In the genomic region with DNA sequence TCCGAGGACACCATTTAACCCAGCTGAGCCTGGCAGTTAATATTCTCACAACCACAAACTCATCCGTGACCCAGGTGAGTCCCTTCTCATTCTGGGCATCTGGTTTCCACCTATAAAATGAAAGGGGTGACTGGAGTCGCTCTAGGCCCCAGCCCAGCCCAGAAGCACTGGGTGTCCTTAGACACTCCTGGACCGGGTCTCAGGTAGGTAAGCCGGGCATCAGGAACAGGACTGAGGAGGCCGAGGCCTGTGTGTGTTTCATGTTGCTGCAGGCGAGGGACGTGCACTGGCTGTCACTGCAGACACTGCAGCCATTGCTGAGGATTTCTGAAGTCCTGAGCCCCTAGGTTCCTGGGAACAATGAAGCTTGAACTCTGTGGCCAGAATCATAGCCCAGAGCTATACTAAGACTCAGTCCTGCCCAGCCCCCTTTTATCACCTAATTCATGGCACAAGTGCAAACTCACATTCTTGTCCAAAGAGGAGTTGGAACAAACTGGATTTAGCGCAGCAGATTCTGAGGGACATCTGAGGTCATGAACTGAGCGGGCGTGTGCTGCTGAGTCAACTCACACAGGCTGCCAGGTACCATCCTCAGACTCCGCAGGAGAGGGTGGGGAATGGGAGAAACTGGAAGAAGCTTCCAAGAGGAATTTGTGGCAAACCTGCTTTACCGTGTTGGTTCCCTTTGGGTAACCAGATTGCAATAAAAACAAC, we compare ENCODE assay signal across 13 cellular contexts.
DNase-seq lines count a peak whose midpoint lies in the region; ATAC-seq and TF ChIP-seq lines count a peak whose summit lies in the region.
"Had no signal": no experiment of that assay in that cellular context is flagged by ENCODE, and none has a peak within 500 bp of the region (broad histone marks: within the 10 kb centered on the region; RNA-seq: fewer than 3 reads in every experiment).

No MANE protein-coding gene starts in this region.

- no peak overlapping the region for H3K4me3 Mint-ChIP-seq in stimulated activated memory B cell treated with anti-CD40 and anti-IgM and Interleukin-4, amounts not matched to agents 10 μg/mL and 1 μg/mL and 100 μg/mL, for 72 hours
- H3K4me3 Mint-ChIP-seq: central memory CD8-positive, alpha-beta T cell had no signal

- H3K4me3 ChIP-seq in AG04450 (ENCODE audit: low read depth, low read length): no peak overlapping the region
- no peak overlapping the region for H3K4me3 ChIP-seq in mucosa of descending colon
- H3K4me3 ChIP-seq: skin epidermis had no signal

- intact Hi-C loops in mucosa of descending colon (cut with DNase I, micrococcal nuclease): no loop called here

- peaks cover 29% of the 10 kb centered on the region for H3K4me1 Mint-ChIP-seq in stimulated activated memory B cell treated with anti-CD40 and anti-IgM and Interleukin-4, amounts not matched to agents 10 μg/mL and 1 μg/mL and 100 μg/mL, for 72 hours
- H3K4me1 Mint-ChIP-seq: central memory CD8-positive, alpha-beta T cell had no signal

- no peak for TF ChIP-seq CTCF in AG04450 (IDR thresholded peaks at IDR 0.05; ENCODE audit: low read depth, low read length)
- TF ChIP-seq CTCF in mucosa of descending colon (IDR thresholded peaks at IDR 0.05): no peak

- H3K36me3 Mint-ChIP-seq in stimulated activated memory B cell treated with anti-CD40 and anti-IgM and Interleukin-4, amounts not matched to agents 10 μg/mL and 1 μg/mL and 100 μg/mL, for 72 hours: no peaks in the 10 kb centered on the region

- H3K36me3 ChIP-seq in mucosa of descending colon (ENCODE audit: low read depth): no peaks in the 10 kb centered on the region

- H3K9me3 ChIP-seq in AG04450 (ENCODE audit: control insufficient read depth, insufficient read depth, low read length) (peaks cover 9% of the 10 kb centered on the region), mucosa of descending colon (no peaks in the 10 kb centered on the region)

- POLR2A ChIA-PET in AG04450 (lab: Yijun Ruan, JAX): interaction anchor here (3.4 kb wide), 1 partner anchor 184 kb away, joined by 22 read pairs; a partner anchor contains a TSS

- ATAC-seq in esophagus mucosa (peak; percentile 66), mucosa of descending colon (peak; percentile 62), HG03280 (IDR thresholded peaks at IDR 0.05; ENCODE audit: unreplicated experiment) (no peak), HG02763 (IDR thresholded peaks at IDR 0.05; ENCODE audit: unreplicated experiment) (no peak), GM21447 (IDR thresholded peaks at IDR 0.05; ENCODE audit: unreplicated experiment) (no peak)
- ATAC-seq in stimulated activated memory B cell treated with anti-CD40 and anti-IgM and Interleukin-4, amounts not matched to agents 10 μg/mL and 1 μg/mL and 100 μg/mL, for 72 hours: no peak
- ATAC-seq: stimulated activated naive CD8-positive, alpha-beta T cell treated with anti-CD3 and anti-CD28 coated beads, Interleukin-15, Interleukin-2, amounts not matched to agents 100 U/mL and 50 U/mL, for 24 hours had no signal

- peaks cover 59% of the 10 kb centered on the region for H3K4me1 ChIP-seq in mucosa of descending colon (ENCODE audit: low read depth)

- H3K27ac Mint-ChIP-seq in stimulated activated memory B cell treated with anti-CD40 and anti-IgM and Interleukin-4, amounts not matched to agents 10 μg/mL and 1 μg/mL and 100 μg/mL, for 72 hours: no peak overlapping the region

- peak overlapping the region; percentile 89 for H3K27ac ChIP-seq in AG04450 (ENCODE audit: low read depth, low read length)

- DNase-seq in AG04450 (ENCODE audit: low read depth, low spot score) (no peak), NCI-H69 (lab: John Stamatoyannopoulos, UW) (peak; percentile 87), mucosa of descending colon (peak in 2 of 3 donors; percentile 52 to 65)
- DNase-seq: AML-193; stimulated activated naive CD8-positive, alpha-beta T cell treated with anti-CD3 and anti-CD28 coated beads, Interleukin-15, Interleukin-2, amounts not matched to agents 100 U/mL and 50 U/mL, for 24 hours; T-helper 1 cell had no signal

- CTCF ChIA-PET in AG04450 (lab: Charles Lee): interaction anchor here (1.4 kb wide), 1 partner anchor 236 kb away, joined by 3 read pairs; no protein-coding TSS in a partner anchor

- peaks cover 17% of the 10 kb centered on the region for H3K27me3 Mint-ChIP-seq in stimulated activated memory B cell treated with anti-CD40 and anti-IgM and Interleukin-4, amounts not matched to agents 10 μg/mL and 1 μg/mL and 100 μg/mL, for 72 hours

- peaks cover 2% of the 10 kb centered on the region for H3K27me3 ChIP-seq in AG04450 (ENCODE audit: control insufficient read depth, insufficient read depth, low read length)

- no peaks in the 10 kb centered on the region for H3K9me3 Mint-ChIP-seq in stimulated activated memory B cell treated with anti-CD40 and anti-IgM and Interleukin-4, amounts not matched to agents 10 μg/mL and 1 μg/mL and 100 μg/mL, for 72 hours
- H3K9me3 Mint-ChIP-seq: central memory CD8-positive, alpha-beta T cell had no signal

Comparison
In these comparisons a context has a peak if more than half of its experiments do, and no peak if none do; other contexts are left out.
1. ATAC-seq: peak in esophagus mucosa (single experiment) and mucosa of descending colon (single experiment); none in stimulated activated memory B cell treated with anti-CD40 and anti-IgM and Interleukin-4, amounts not matched to agents 10 μg/mL and 1 μg/mL and 100 μg/mL, for 72 hours (single experiment), HG03280 (single experiment), HG02763 (single experiment) and GM21447 (single experiment).